23 cellular contexts compared by ENCODE assay signal in genomic region chr4:25638221-25638601, GRCh38. TPM values are rescaled to one million over a fixed set of nuclear protein-coding genes. Genes with fewer than 3 reads are reported as not detected.
DNase-seq lines count a peak whose midpoint lies in the region; ATAC-seq and TF ChIP-seq lines count a peak whose summit lies in the region.
"Had no signal": no experiment of that assay in that cellular context is flagged by ENCODE, and none has a peak within 500 bp of the region (broad histone marks: within the 10 kb centered on the region; RNA-seq: fewer than 3 reads in every experiment).

No MANE protein-coding gene starts in this region.

- in situ Hi-C loops in brain microvascular endothelial cell (cut with HindIII; ENCODE audit: low pct_ligation_motif_present, low sequenced_read_pairs): no loop called here

- ATAC-seq in effector memory CD8-positive, alpha-beta T cell (replicated peaks): peak; percentile 60
- ATAC-seq in lower lobe of right lung (peak; percentile 26 to 40), upper lobe of right lung (peak; percentile 30), HG02840 (IDR thresholded peaks at IDR 0.05; ENCODE audit: low FRiP score, unreplicated experiment) (no peak)
- ATAC-seq: GM12878, HepG2 had no signal

- TF ChIP-seq CTCF in lower lobe of right lung (IDR thresholded peaks at IDR 0.05) (no peak), upper lobe of right lung (IDR thresholded peaks at IDR 0.05) (no peak), brain microvascular endothelial cell (IDR thresholded peaks at IDR 0.05; ENCODE audit: low read depth, low read length, missing control alignments) (no peak)

- no peaks in the 10 kb centered on the region for H3K9me3 Mint-ChIP-seq in effector memory CD8-positive, alpha-beta T cell
- H3K9me3 Mint-ChIP-seq: IgD-negative memory B cell had no signal

- H3K27ac Mint-ChIP-seq in effector memory CD8-positive, alpha-beta T cell: peak overlapping the region in 1 of 2 donors; percentile 84

- H3K4me3 Mint-ChIP-seq in effector memory CD8-positive, alpha-beta T cell: peak overlapping the region; percentile 28 to 41
- H3K4me3 Mint-ChIP-seq: CD4-positive, CD25-positive, alpha-beta regulatory T cell; IgD-negative memory B cell had no signal

- H3K4me1 ChIP-seq in SJCRH30: peaks cover 29% of the 10 kb centered on the region
- no peaks in the 10 kb centered on the region for H3K4me1 ChIP-seq in lower lobe of right lung
- peaks cover 3% of the 10 kb centered on the region for H3K4me1 ChIP-seq in upper lobe of right lung
- H3K4me1 ChIP-seq: BE2C, HAP-1 had no signal

- H3K27ac ChIP-seq in SJCRH30 (peak overlapping the region; percentile 58; the same call in 1 of the 2 replicates), lower lobe of right lung (no peak overlapping the region), upper lobe of right lung (no peak overlapping the region), brain microvascular endothelial cell (no peak overlapping the region)
- H3K27ac ChIP-seq: GM23248 had no signal

- H3K27me3 Mint-ChIP-seq in effector memory CD8-positive, alpha-beta T cell: peaks cover 21 to 31% of the 10 kb centered on the region in 2 donors
- H3K27me3 Mint-ChIP-seq: CD4-positive, CD25-positive, alpha-beta regulatory T cell had no signal

- H3K4me1 Mint-ChIP-seq in effector memory CD8-positive, alpha-beta T cell (ENCODE audit: low read depth in 2 of 2): peaks cover 9 to 23% of the 10 kb centered on the region in 2 donors
- H3K4me1 Mint-ChIP-seq: CD4-positive, CD25-positive, alpha-beta regulatory T cell; IgD-negative memory B cell had no signal

- peaks cover 4% of the 10 kb centered on the region for H3K36me3 Mint-ChIP-seq in effector memory CD8-positive, alpha-beta T cell (ENCODE audit: insufficient read depth)
- H3K36me3 Mint-ChIP-seq: CD4-positive, CD25-positive, alpha-beta regulatory T cell; IgD-negative memory B cell had no signal

- intact Hi-C loops in lower lobe of right lung (cut with DNase I): no loop called here
- intact Hi-C loops in upper lobe of right lung (cut with DNase I): no loop called here

- H3K9me3 ChIP-seq in SJCRH30 (replicated peaks) (no peaks in the 10 kb centered on the region), lower lobe of right lung (no peaks in the 10 kb centered on the region), upper lobe of right lung (no peaks in the 10 kb centered on the region)
- H3K9me3 ChIP-seq: BE2C, HAP-1 had no signal

- H3K27me3 ChIP-seq in SJCRH30 (no peaks in the 10 kb centered on the region), lower lobe of right lung (ENCODE audit: low read depth) (no peaks in the 10 kb centered on the region), upper lobe of right lung (no peaks in the 10 kb centered on the region), brain microvascular endothelial cell (replicated peaks) (no peaks in the 10 kb centered on the region)
- H3K27me3 ChIP-seq: BE2C had no signal

- no peaks in the 10 kb centered on the region for H3K36me3 ChIP-seq in SJCRH30
- H3K36me3 ChIP-seq in lower lobe of right lung: no peaks in the 10 kb centered on the region
- no peaks in the 10 kb centered on the region for H3K36me3 ChIP-seq in upper lobe of right lung
- no peaks in the 10 kb centered on the region for H3K36me3 ChIP-seq in brain microvascular endothelial cell (replicated peaks)
- H3K36me3 ChIP-seq: BE2C, HAP-1 had no signal

- DNase-seq in SJCRH30 (no peak), lower lobe of right lung (no peak), upper lobe of right lung (no peak), activated gamma-delta T cell treated with Interleukin-2 at 50 U/mL for 16 hours (no peak), brain microvascular endothelial cell (no peak)
- no peak for DNase-seq in effector memory CD8-positive, alpha-beta T cell
- DNase-seq: BE2C; C1 segment of cervical spinal cord; CD4-positive, CD25-positive, alpha-beta regulatory T cell; CD8-positive, alpha-beta memory T cell; COR-L47; DMS 273 treated with DMSO at 0.1 percent for 48 hours; DMS53; DND-41; EL; GM23248 had no signal

- H3K4me3 ChIP-seq in SJCRH30: no peak overlapping the region
- H3K4me3 ChIP-seq in lower lobe of right lung: no peak overlapping the region
- no peak overlapping the region for H3K4me3 ChIP-seq in upper lobe of right lung
- H3K4me3 ChIP-seq in brain microvascular endothelial cell (ENCODE audit: low read depth, low read length): no peak overlapping the region
- H3K4me3 ChIP-seq: GM12878, GM23248, HAP-1 had no signal

RNA-seq across cellular contexts. Expression of gene SLC34A2, which starts 17.4 kb away (rescaled TPM):
- not detected in 2 replicates for total RNA-seq in SJCRH30 (2014; rRNA removed; shearing (Covaris generic))
- total RNA-seq in lower lobe of right lung: 2,258 TPM
- 2,903 TPM for total RNA-seq in upper lobe of right lung
- total RNA-seq: A172; CD4-positive, CD25-positive, alpha-beta regulatory T cell; CD8-positive, alpha-beta memory T cell; GM23248; H4; HepG2 had no signal

Comparison
In these comparisons a context has a peak if more than half of its experiments do, and no peak if none do; other contexts are left out.
1. RNA of gene SLC34A2, which starts 17.4 kb away (total RNA-seq): 2,903 TPM in upper lobe of right lung (single experiment) and 2,258 TPM in lower lobe of right lung (single experiment); not detected in SJCRH30; every median in the first group is over 1,000 times any median in the second.